ENCODE assay signal across 8 cellular contexts in the genomic region with DNA sequence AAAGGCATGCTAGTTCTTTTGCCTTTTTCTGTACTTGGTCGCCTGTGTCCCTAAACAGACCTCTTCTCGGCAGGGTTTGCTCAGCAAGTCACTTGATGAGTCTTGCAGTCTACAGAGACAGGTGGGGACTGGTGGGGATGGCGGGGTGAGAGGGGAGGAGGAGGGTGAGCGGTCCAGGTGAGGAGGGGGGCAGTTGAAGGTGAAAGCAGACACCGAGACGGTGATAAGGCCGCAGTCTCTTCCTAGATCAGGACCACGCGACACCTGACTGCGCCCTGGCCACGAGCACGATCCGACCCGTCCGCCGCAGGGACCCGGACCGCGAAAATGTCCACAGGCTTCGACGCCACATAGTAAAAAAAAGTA. TPM values are rescaled to one million over a fixed set of nuclear protein-coding genes. Genes with fewer than 3 reads are reported as not detected.
DNase-seq lines count a peak whose midpoint lies in the region; ATAC-seq and TF ChIP-seq lines count a peak whose summit lies in the region.

No MANE protein-coding gene starts in this region.

- H3K27me3 Mint-ChIP-seq in activated CD4-positive, alpha-beta memory T cell treated with anti-CD3 and anti-CD28 coated beads for 36 hours = no peaks in the 10 kb centered on the region
- peaks cover 15% of the 10 kb centered on the region for H3K27me3 Mint-ChIP-seq in progenitor cell of endocrine pancreas

- H3K36me3 ChIP-seq in HUES6 (ENCODE audit: control insufficient read depth, insufficient read depth, low read length) = peaks cover 23% of the 10 kb centered on the region
- H3K36me3 ChIP-seq in gastroesophageal sphincter = peaks cover 0 to 9% of the 10 kb centered on the region in 2 donors

- 4 to 6% methylated on average over 2 to 4 of the region's 21 CpGs for WGBS in gastroesophageal sphincter (ENCODE audit: low coverage in 1 of 2), 2 donors

- H3K4me3 ChIP-seq in HUES6 (ENCODE audit: low read depth, low read length) (peak overlapping the region; percentile 79), gastroesophageal sphincter (peak overlapping the region; percentile 71 to 83)

- intact Hi-C loops in activated CD4-positive, alpha-beta memory T cell treated with anti-CD3 and anti-CD28 coated beads for 36 hours (cut with micrococcal nuclease) = loop anchor here (1.0 to 10.0 kb wide), 6 partner anchors 56 to 1547 kb away; partner anchors contain the start of genes LMTK2, SDHAF3 and SLC25A13
- intact Hi-C loops in posterior vena cava (cut with DNase I) = no loop called here

- peak overlapping the region; percentile 91 for H3K27ac Mint-ChIP-seq in activated CD4-positive, alpha-beta memory T cell treated with anti-CD3 and anti-CD28 coated beads for 36 hours
- peak overlapping the region; percentile 95 for H3K27ac Mint-ChIP-seq in progenitor cell of endocrine pancreas

- H3K9ac ChIP-seq in HUES6 (ENCODE audit: low read length) = peak overlapping the region; percentile 87

- TF ChIP-seq CTCF in gastroesophageal sphincter (IDR thresholded peaks at IDR 0.05) (no peak), progenitor cell of endocrine pancreas (IDR thresholded peaks at IDR 0.05; ENCODE audit: unreplicated experiment) (no peak)

- TF ChIP-seq POLR2A in gastroesophageal sphincter (IDR thresholded peaks at IDR 0.05) = no peak

- peaks cover 19% of the 10 kb centered on the region for H3K4me1 Mint-ChIP-seq in activated CD4-positive, alpha-beta memory T cell treated with anti-CD3 and anti-CD28 coated beads for 36 hours (ENCODE audit: low read depth)
- peaks cover 7% of the 10 kb centered on the region for H3K4me1 Mint-ChIP-seq in progenitor cell of endocrine pancreas (ENCODE audit: low read depth)

- H3K9me3 Mint-ChIP-seq in activated CD4-positive, alpha-beta memory T cell treated with anti-CD3 and anti-CD28 coated beads for 36 hours = peaks cover 1% of the 10 kb centered on the region
- no peaks in the 10 kb centered on the region for H3K9me3 Mint-ChIP-seq in progenitor cell of endocrine pancreas (ENCODE audit: low read depth)

- no peaks in the 10 kb centered on the region for H3K9me3 ChIP-seq in HUES6 (ENCODE audit: control insufficient read depth, insufficient read depth, low read depth, low read length)
- H3K9me3 ChIP-seq in gastroesophageal sphincter = no peaks in the 10 kb centered on the region

- DNase-seq in stimulated activated CD4-positive, alpha-beta T cell treated with anti-CD3 and anti-CD28 coated beads, Interleukin-1b, Interleukin-23, amount 100 ng/mL, for 48 hours = peak; percentile 34
- no peak for DNase-seq in stimulated activated CD4-positive, alpha-beta T cell treated with anti-CD3 and anti-CD28 coated beads, Interleukin-12 subunit alpha, Interleukin-12 subunit beta, amount 100 ng/mL, for 4 hours
- DNase-seq in activated CD4-positive, alpha-beta memory T cell treated with anti-CD3 and anti-CD28 coated beads for 36 hours = peak; percentile 63
- no peak for DNase-seq in progenitor cell of endocrine pancreas (ENCODE audit: low spot score, unreplicated experiment)
- DNase-seq in posterior vena cava (ENCODE audit: low spot score) = no peak

- POLR2A ChIA-PET in activated CD4-positive, alpha-beta memory T cell treated with anti-CD3 and anti-CD28 coated beads for 36 hours (lab: Charles Lee) = interaction anchor here (1.0 to 2.7 kb wide), 2 partner anchors 99 to 754 kb away, joined by 3 to 16 read pairs; partner anchors contain the start of gene SDHAF3

- H3K36me3 Mint-ChIP-seq in activated CD4-positive, alpha-beta memory T cell treated with anti-CD3 and anti-CD28 coated beads for 36 hours = peaks cover 23% of the 10 kb centered on the region
- H3K36me3 Mint-ChIP-seq in progenitor cell of endocrine pancreas (ENCODE audit: insufficient read depth) = no peaks in the 10 kb centered on the region

- H3K4me3 Mint-ChIP-seq in activated CD4-positive, alpha-beta memory T cell treated with anti-CD3 and anti-CD28 coated beads for 36 hours = peak overlapping the region; percentile 86
- peak overlapping the region; percentile 88 for H3K4me3 Mint-ChIP-seq in progenitor cell of endocrine pancreas (ENCODE audit: low read depth)

- CTCF ChIA-PET in activated CD4-positive, alpha-beta memory T cell treated with anti-CD3 and anti-CD28 coated beads for 36 hours (lab: Charles Lee) = interaction anchor here (1.0 to 1.4 kb wide), 4 partner anchors 16 to 56 kb away, joined by 3 to 5 read pairs (median 4); no protein-coding TSS in a partner anchor

- H3K4me1 ChIP-seq in HUES6 (ENCODE audit: control insufficient read depth, insufficient read depth, low read length) (peaks cover 12% of the 10 kb centered on the region; the same call in 1 of the 2 replicates), gastroesophageal sphincter (peaks cover 0 to 16% (median 4%) of the 10 kb centered on the region in 3 donors)

- no peak for TF ChIP-seq EP300 in gastroesophageal sphincter (IDR thresholded peaks at IDR 0.05)

- ATAC-seq in gastroesophageal sphincter (peak; percentile 8), GM21619 (IDR thresholded peaks at IDR 0.05; ENCODE audit: unreplicated experiment) (no peak)

- H3K27ac ChIP-seq in HUES6 (ENCODE audit: low read depth, low read length) (peak overlapping the region; percentile 85), gastroesophageal sphincter (peak overlapping the region; percentile 45 to 90 (median 84))

- H3K27me3 ChIP-seq in HUES6 (ENCODE audit: control insufficient read depth, insufficient read depth, low read length) = peaks cover 21% of the 10 kb centered on the region
- no peaks in the 10 kb centered on the region for H3K27me3 ChIP-seq in gastroesophageal sphincter

RNA-seq across cellular contexts. Expression of gene ASNS, which starts 0.6 kb away (rescaled TPM):
- 100 to 1,000 TPM; 200 to 214 TPM for total RNA-seq in activated CD4-positive, alpha-beta memory T cell treated with anti-CD3 and anti-CD28 coated beads for 36 hours
- 10 to 100 TPM; 12.9 to 26.0 (median 19.0) TPM for total RNA-seq in gastroesophageal sphincter
- 104 and 116 TPM in 2 replicates for total RNA-seq in progenitor cell of endocrine pancreas
- 10 to 100 TPM; 30.7 to 42.5 TPM for total RNA-seq in posterior vena cava

Comparison
In these comparisons a context has a peak if more than half of its experiments do, and no peak if none do; other contexts are left out.
1. DNase-seq: peak in stimulated activated CD4-positive, alpha-beta T cell treated with anti-CD3 and anti-CD28 coated beads, Interleukin-1b, Interleukin-23, amount 100 ng/mL, for 48 hours (single experiment) and activated CD4-positive, alpha-beta memory T cell treated with anti-CD3 and anti-CD28 coated beads for 36 hours (single experiment); none in stimulated activated CD4-positive, alpha-beta T cell treated with anti-CD3 and anti-CD28 coated beads, Interleukin-12 subunit alpha, Interleukin-12 subunit beta, amount 100 ng/mL, for 4 hours (single experiment), progenitor cell of endocrine pancreas (single experiment) and posterior vena cava (single experiment).